Comparison of ENCODE assay signal across 20 cellular contexts in the genomic region with DNA sequence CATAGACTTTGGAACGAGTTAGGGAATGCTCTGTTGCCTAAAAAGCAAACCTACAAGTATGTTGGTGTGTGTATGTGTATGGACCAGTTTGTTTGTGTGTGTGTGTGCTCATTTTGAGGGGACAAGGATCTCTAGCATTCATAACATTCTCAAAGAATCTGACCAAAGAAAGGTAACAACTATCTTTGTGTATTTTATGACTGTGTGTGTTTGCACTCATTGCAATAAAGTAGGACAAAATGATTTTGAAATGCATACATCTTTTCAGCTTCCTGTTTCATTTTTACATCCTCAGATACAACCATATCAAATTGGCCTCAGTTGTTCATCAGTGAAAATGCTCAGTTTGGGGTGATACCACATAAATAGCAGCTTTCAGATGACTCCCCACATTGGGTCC. TPM values are rescaled to one million over a fixed set of nuclear protein-coding genes. Genes with fewer than 3 reads are reported as not detected.
"Had no signal": no experiment of that assay in that cellular context is flagged by ENCODE, and none has a peak within 500 bp of the region (broad histone marks: within the 10 kb centered on the region; RNA-seq: fewer than 3 reads in every experiment).

No MANE protein-coding gene starts in this region.

- H3K9me3 ChIP-seq: body of pancreas, esophagus muscularis mucosa, right atrium auricular region, tibial artery, uterus had no signal

- DNase-seq: activated CD4-positive, alpha-beta T cell treated with anti-CD3 and anti-CD28 coated beads, Interleukin-2, amount 10 ng/mL, durations not matched to agents 7 days and 5 days; activated CD8-positive, alpha-beta memory T cell treated with anti-CD3 and anti-CD28 coated beads, Interleukin-2, amount 50 U/mL, for 48 hours; activated gamma-delta T cell treated with Interleukin-2 at 50 U/mL for 16 hours; activated T-cell treated with anti-CD3 and anti-CD28 coated beads, Interleukin-2, amount 50 U/mL, for 72 hours; amniotic stem cell; body of pancreas; caudate nucleus; hippocampal formation; kidney glomerular epithelial cell; mesenchymal stem cell; nucleus accumbens; stimulated activated CD4-positive, alpha-beta T cell treated with anti-CD3 and anti-CD28 coated beads, Interleukin-2, amount 100 ng/mL, for 48 hours; tibial artery; uterus had no signal

- H3K4me3 ChIP-seq: body of pancreas, coronary artery, esophagus muscularis mucosa, right atrium auricular region, tibial artery, uterus had no signal

- H3K4me1 ChIP-seq: right atrium auricular region, tibial artery, uterus had no signal

- ATAC-seq: body of pancreas; natural killer cell treated with Interleukin-12 subunit alpha and Interleukin-12 subunit beta and Interleukin-15 and Interleukin-18, amount 100 ng/mL, for 72 hours; stimulated activated memory B cell treated with anti-CD40 and anti-IgM and Interleukin-4, amounts not matched to agents 10 μg/mL and 1 μg/mL and 100 μg/mL, for 72 hours had no signal

- H3K36me3 ChIP-seq: esophagus muscularis mucosa, right atrium auricular region, tibial artery, uterus had no signal

- H3K27me3 ChIP-seq: esophagus muscularis mucosa, right atrium auricular region, tibial artery, uterus had no signal

- H3K27ac ChIP-seq: coronary artery, esophagus muscularis mucosa, right atrium auricular region, tibial artery, uterus had no signal

RNA-seq across cellular contexts. Expression of a gene that starts 8.3 kb away (rescaled TPM):
- total RNA-seq: activated T-cell treated with anti-CD3 and anti-CD28 coated beads, Interleukin-2, amount 50 U/mL, for 72 hours; glomerular endothelial cell had no signal
